In the genomic region with DNA sequence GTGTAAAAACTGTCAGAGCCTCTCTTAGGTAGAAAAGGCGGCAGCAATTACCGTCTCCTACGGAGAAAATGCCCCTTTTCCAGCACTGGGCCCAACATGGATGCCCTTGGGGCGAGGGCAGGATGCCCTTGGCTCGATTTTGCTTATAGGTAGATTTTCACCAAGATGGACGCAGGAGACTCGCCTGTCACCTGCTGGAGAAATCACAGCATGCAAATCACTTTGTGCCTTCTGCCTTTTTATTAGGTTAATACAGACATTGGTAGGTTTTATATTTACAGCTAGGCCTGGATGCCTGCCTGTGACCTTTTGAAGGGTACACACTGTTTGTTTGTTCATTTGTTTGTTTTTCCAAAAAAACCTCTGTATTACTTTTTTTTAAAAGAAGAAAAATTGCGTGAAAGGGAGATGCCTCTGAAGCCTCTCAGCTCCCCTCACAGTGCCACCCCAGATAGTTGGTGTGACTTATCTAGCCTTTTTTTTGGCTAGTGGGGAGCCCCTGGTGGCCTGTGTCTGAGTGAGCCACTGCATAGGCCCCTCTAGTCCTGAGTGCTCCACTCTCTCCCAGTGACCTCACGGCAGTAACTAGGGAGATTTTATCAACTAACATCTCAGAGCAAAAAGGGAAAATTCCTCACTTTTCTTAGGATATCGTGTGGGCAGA, we compare ENCODE assay signal across 8 cellular contexts. TPM values are rescaled to one million over a fixed set of nuclear protein-coding genes. Genes with fewer than 3 reads are reported as not detected.
DNase-seq lines count a peak whose midpoint lies in the region; ATAC-seq, FAIRE-seq and TF ChIP-seq lines count a peak whose summit lies in the region.

No MANE protein-coding gene starts in this region.

- DNase-seq in activated CD4-positive, alpha-beta memory T cell treated with anti-CD3 and anti-CD28 coated beads for 36 hours, result peak; percentile 24
- DNase-seq in activated CD4-positive, alpha-beta memory T cell treated with anti-CD3 and anti-CD28 coated beads, Interleukin-2, amount 10 ng/mL, durations not matched to agents 7 days and 5 days, result no peak
- DNase-seq in NB4 (ENCODE audit: low read depth) (peak; percentile 52), K562 (ENCODE audit: extremely low read depth in 1 of 4, low spot score in 3 of 4) (no peak), lower leg skin (ENCODE audit: low spot score in 2 of 2) (no peak), NCI-H1930 (lab: John Stamatoyannopoulos, UW) (no peak)

- intact Hi-C loops in activated CD4-positive, alpha-beta memory T cell treated with anti-CD3 and anti-CD28 coated beads for 36 hours (cut with micrococcal nuclease), result loop anchor here (5.0 to 10.0 kb wide), 4 partner anchors 53 to 686 kb away; a partner anchor contains a TSS
- intact Hi-C loops in K562 (cut with micrococcal nuclease) (loop anchor here (5.0 to 10.0 kb wide), 2 partner anchors 436 to 662 kb away; no protein-coding TSS in a partner anchor), lower leg skin (cut with DNase I; ENCODE audit: low total_unique reads) (no loop called here)

- no peak overlapping the region for H3K4me3 ChIP-seq in NB4 (ENCODE audit: low read depth, low read length)
- H3K4me3 ChIP-seq in K562, result no peak overlapping the region
- H3K4me3 ChIP-seq in lower leg skin (ENCODE audit: low read depth, poor library complexity, severe bottlenecking), result peak overlapping the region; percentile 11
- H3K4me3 ChIP-seq in urinary bladder (ENCODE audit: low read depth, low read length), result no peak overlapping the region

- H3K27me3 ChIP-seq in K562 (ENCODE audit: control insufficient read depth in 2 of 2, insufficient read depth in 2 of 2, low read length in 2 of 2), result peaks cover 4 to 22% of the 10 kb centered on the region in 2 experiments

- TF ChIP-seq CTCF in NB4 (IDR thresholded peaks at IDR 0.05; ENCODE audit: low read depth, low read length) (peak; percentile 17), K562 (IDR thresholded peaks at IDR 0.05 in 2 of 3, conservative IDR thresholded peaks at IDR 0.05 in 1 of 3; ENCODE audit: insufficient read depth in 2 of 3, low read depth in 1 of 3, low read length in 3 of 3) (peak in 2 of 3 experiments; percentile 30 to 34; a peak in 1 of 6 replicates), lower leg skin (IDR thresholded peaks at IDR 0.05) (no peak)

- ATAC-seq in K562 (no peak), HG02759 (IDR thresholded peaks at IDR 0.05; ENCODE audit: unreplicated experiment) (no peak)

- no peak; a peak in 1 of 4 replicates for TF ChIP-seq RAD21 in K562 (CRISPR knock-in tag; conservative IDR thresholded peaks at IDR 0.05 in 1 of 2, IDR thresholded peaks at IDR 0.05 in 1 of 2)

- H2AFZ ChIP-seq in K562 (ENCODE audit: low read depth, low read length), result no peak overlapping the region

- H4K20me1 ChIP-seq in K562 (replicated peaks; ENCODE audit: control insufficient read depth, insufficient read depth, low read length), result no peaks in the 10 kb centered on the region

- H3K9me1 ChIP-seq in K562 (ENCODE audit: control insufficient read depth, insufficient read depth, low read length), result no peaks in the 10 kb centered on the region

- H3K9me3 Mint-ChIP-seq in activated CD4-positive, alpha-beta memory T cell treated with anti-CD3 and anti-CD28 coated beads for 36 hours, result no peaks in the 10 kb centered on the region
- H3K9me3 Mint-ChIP-seq in activated CD4-positive, alpha-beta memory T cell treated with anti-CD3 and anti-CD28 coated beads, Interleukin-2, amount 10 ng/mL, durations not matched to agents 7 days and 5 days, result no peaks in the 10 kb centered on the region

- peak overlapping the region; percentile 71 for H3K4me3 Mint-ChIP-seq in activated CD4-positive, alpha-beta memory T cell treated with anti-CD3 and anti-CD28 coated beads for 36 hours
- H3K4me3 Mint-ChIP-seq in activated CD4-positive, alpha-beta memory T cell treated with anti-CD3 and anti-CD28 coated beads, Interleukin-2, amount 10 ng/mL, durations not matched to agents 7 days and 5 days, result no peak overlapping the region

- TF ChIP-seq POLR2A in NB4 (IDR thresholded peaks at IDR 0.05; ENCODE audit: extremely low read depth, insufficient read length) (no peak), K562 (conservative IDR thresholded peaks at IDR 0.05) (no peak), lower leg skin (IDR thresholded peaks at IDR 0.05) (no peak)

- CTCF ChIA-PET in activated CD4-positive, alpha-beta memory T cell treated with anti-CD3 and anti-CD28 coated beads for 36 hours (lab: Charles Lee), result no interaction called here
- CTCF ChIA-PET in activated CD4-positive, alpha-beta memory T cell treated with anti-CD3 and anti-CD28 coated beads, Interleukin-2, amount 10 ng/mL, durations not matched to agents 7 days and 5 days (lab: Charles Lee), result no interaction called here
- CTCF ChIA-PET in K562 (lab: Yijun Ruan, JAX; ENCODE audit: low intra/inter-chr PET ratio), result no interaction called here

- peaks cover 6% of the 10 kb centered on the region for H3K36me3 Mint-ChIP-seq in activated CD4-positive, alpha-beta memory T cell treated with anti-CD3 and anti-CD28 coated beads for 36 hours
- H3K36me3 Mint-ChIP-seq in activated CD4-positive, alpha-beta memory T cell treated with anti-CD3 and anti-CD28 coated beads, Interleukin-2, amount 10 ng/mL, durations not matched to agents 7 days and 5 days (ENCODE audit: low read depth), result peaks cover 5% of the 10 kb centered on the region

- H3K9me3 ChIP-seq in K562 (replicated peaks; ENCODE audit: control insufficient read depth, insufficient read depth, low read depth, low read length), result no peaks in the 10 kb centered on the region

- no peak for FAIRE-seq in K562 (lab: Jason Lieb, UNC)

- H3K27me3 Mint-ChIP-seq in activated CD4-positive, alpha-beta memory T cell treated with anti-CD3 and anti-CD28 coated beads for 36 hours, result peaks cover 29% of the 10 kb centered on the region
- peaks cover 20% of the 10 kb centered on the region for H3K27me3 Mint-ChIP-seq in activated CD4-positive, alpha-beta memory T cell treated with anti-CD3 and anti-CD28 coated beads, Interleukin-2, amount 10 ng/mL, durations not matched to agents 7 days and 5 days

- H3K27ac ChIP-seq in K562 (ENCODE audit: extremely low read depth, low read depth, low read length) (no peak overlapping the region), urinary bladder (ENCODE audit: low read depth) (peak overlapping the region; percentile 64)

- H3K79me2 ChIP-seq in K562 (ENCODE audit: control insufficient read depth, insufficient read depth, low read length), result no peaks in the 10 kb centered on the region

- no peak for TF ChIP-seq EP300 in K562 (IDR thresholded peaks at IDR 0.05; ENCODE audit: low read length)

- in situ Hi-C loops in K562 (cut with MboI), result no loop called here

- 37% methylated on average over 10 of the region's 10 CpGs for WGBS in K562 (ENCODE audit: insufficient coverage, low coverage, missing lambda C conversion rate)
- WGBS in lower leg skin, 2 donors, result 74 to 80% methylated on average over 10 of the region's 10 CpGs
- 64% methylated on average over 10 of the region's 10 CpGs for WGBS in urinary bladder

- H3K36me3 ChIP-seq in K562 (ENCODE audit: control insufficient read depth, insufficient read depth, low read length) (no peaks in the 10 kb centered on the region), urinary bladder (ENCODE audit: insufficient read depth) (no peaks in the 10 kb centered on the region)

- peak overlapping the region; percentile 79 for H3K27ac Mint-ChIP-seq in activated CD4-positive, alpha-beta memory T cell treated with anti-CD3 and anti-CD28 coated beads for 36 hours
- H3K27ac Mint-ChIP-seq in activated CD4-positive, alpha-beta memory T cell treated with anti-CD3 and anti-CD28 coated beads, Interleukin-2, amount 10 ng/mL, durations not matched to agents 7 days and 5 days, result no peak overlapping the region

- no TSS peak for BruUV-seq in K562 (replicated peaks; lab: Mats Ljungman, UMichigan)

- H3K4me1 Mint-ChIP-seq in activated CD4-positive, alpha-beta memory T cell treated with anti-CD3 and anti-CD28 coated beads for 36 hours (ENCODE audit: low read depth), result peaks cover 36% of the 10 kb centered on the region
- H3K4me1 Mint-ChIP-seq in activated CD4-positive, alpha-beta memory T cell treated with anti-CD3 and anti-CD28 coated beads, Interleukin-2, amount 10 ng/mL, durations not matched to agents 7 days and 5 days, result peaks cover 34% of the 10 kb centered on the region

- POLR2A ChIA-PET in activated CD4-positive, alpha-beta memory T cell treated with anti-CD3 and anti-CD28 coated beads for 36 hours (lab: Charles Lee), result interaction anchor here (0.9 kb wide), 1 partner anchor 9 kb away, joined by 3 read pairs; no protein-coding TSS in a partner anchor
- POLR2A ChIA-PET in activated CD4-positive, alpha-beta memory T cell treated with anti-CD3 and anti-CD28 coated beads, Interleukin-2, amount 10 ng/mL, durations not matched to agents 7 days and 5 days (lab: Charles Lee), result no interaction called here
- POLR2A ChIA-PET in K562 (lab: Yijun Ruan, JAX), result interaction anchor here (0.6 to 1.7 kb wide), 4 partner anchors 9 to 259 kb away, joined by 3 to 4 read pairs (median 4); a partner anchor contains a TSS

- H3K4me2 ChIP-seq in K562 (ENCODE audit: insufficient read depth, low read length), result no peak overlapping the region

- H3K4me1 ChIP-seq in K562 (replicated peaks in 1 of 2; ENCODE audit: control insufficient read depth in 2 of 2, insufficient read depth in 2 of 2, low read length in 2 of 2) (peaks cover 3 to 18% of the 10 kb centered on the region in 2 experiments; a peak in 4 of 5 replicates), urinary bladder (ENCODE audit: insufficient read depth) (no peaks in the 10 kb centered on the region)

- H3K9ac ChIP-seq in K562 (ENCODE audit: insufficient read depth in 1 of 2, low read depth in 2 of 2, low read length in 2 of 2), result no peak overlapping the region

RNA-seq across cellular contexts. Expression of a gene that starts 2.5 kb away (rescaled TPM):
- 1 to 10 TPM; 7.7 to 8.3 TPM for total RNA-seq in activated CD4-positive, alpha-beta memory T cell treated with anti-CD3 and anti-CD28 coated beads for 36 hours
- 1 to 10 TPM; 3.1 to 3.5 TPM for total RNA-seq in activated CD4-positive, alpha-beta memory T cell treated with anti-CD3 and anti-CD28 coated beads, Interleukin-2, amount 10 ng/mL, durations not matched to agents 7 days and 5 days
- total RNA-seq in K562 (2011; cell fraction: chromatin; rRNA removed; ENCODE audit: low replicate concordance), result 1.2 and 1.7 TPM in 2 replicates
- 1.3 and 2.3 TPM in 2 replicates for total RNA-seq in K562 (2011; cell fraction: nucleolus; rRNA removed)
- total RNA-seq in K562 (2011; cell fraction: nucleoplasm; rRNA removed), result 2.4 and 2.6 TPM in 2 replicates
- total RNA-seq in K562 (2014; rRNA removed) (0.98 and 2.5 TPM in 2 replicates), K562 (2014; rRNA removed; fragmentation: Illumina TruSeq; extraction: Trizol) (1.6 and 1.8 TPM in 2 replicates), K562 (2015; rRNA removed; fragmentation: Illumina TruSeq; extraction: Trizol) (1.9 and 2.1 TPM in 2 replicates), K562 (2021) (3.0 TPM in 2 replicates), lower leg skin (100 to 1,000 TPM in 2 of 4 donors, 10 to 100 TPM in 2; 35.3 to 213 (median 122) TPM), urinary bladder (54.6 TPM)
- polyA plus RNA-seq in K562 (2011; rRNA removed) (1.5 and 1.7 TPM in 2 replicates), K562 (2014; fragmentation: Illumina TruSeq; extraction: Trizol) (1.5 and 1.6 TPM in 2 replicates), K562 (2014; fragmentation: Nextera tagmentation; extraction: Ambion mirVana) (1 to 10 TPM in 1 of 2 experiments, under 1 TPM in 1; 0.76 to 1.1 TPM), K562 (2014; rRNA removed) (1.9 and 2.4 TPM in 2 replicates), urinary bladder (34.2 TPM)
- polyA plus RNA-seq in K562 (2011; cell fraction: cytosol; rRNA removed), result 0.49 and 0.72 TPM in 2 replicates
- polyA plus RNA-seq in K562 (2011; cell fraction: nucleus; rRNA removed), result 0.43 and 0.45 TPM in 2 replicates
- polyA plus RNA-seq in K562 (2012), result 2.1 and 3.7 TPM in 2 replicates
- 2.3 and 2.8 TPM in 2 replicates for polyA minus RNA-seq in K562 (2011; rRNA and poly(A)+ RNA removed)
- 2.3 and 3.0 TPM in 2 replicates for polyA minus RNA-seq in K562 (2011; cell fraction: cytosol; rRNA and poly(A)+ RNA removed)
- 0.94 and 1.00 TPM in 2 replicates for polyA minus RNA-seq in K562 (2011; cell fraction: nucleus; rRNA and poly(A)+ RNA removed)

Comparison
In these comparisons a context has a peak if more than half of its experiments do, and no peak if none do; other contexts are left out.
1. DNase-seq: peak in activated CD4-positive, alpha-beta memory T cell treated with anti-CD3 and anti-CD28 coated beads for 36 hours (single experiment) and NB4 (single experiment); none in activated CD4-positive, alpha-beta memory T cell treated with anti-CD3 and anti-CD28 coated beads, Interleukin-2, amount 10 ng/mL, durations not matched to agents 7 days and 5 days (single experiment), K562 (0 of 4), lower leg skin (0 of 2) and NCI-H1930 (0 of 2).
2. CTCF ChIP-seq: peak in NB4 (single experiment) and K562 (2 of 3); none in lower leg skin (0 of 3).